In the genomic region with DNA sequence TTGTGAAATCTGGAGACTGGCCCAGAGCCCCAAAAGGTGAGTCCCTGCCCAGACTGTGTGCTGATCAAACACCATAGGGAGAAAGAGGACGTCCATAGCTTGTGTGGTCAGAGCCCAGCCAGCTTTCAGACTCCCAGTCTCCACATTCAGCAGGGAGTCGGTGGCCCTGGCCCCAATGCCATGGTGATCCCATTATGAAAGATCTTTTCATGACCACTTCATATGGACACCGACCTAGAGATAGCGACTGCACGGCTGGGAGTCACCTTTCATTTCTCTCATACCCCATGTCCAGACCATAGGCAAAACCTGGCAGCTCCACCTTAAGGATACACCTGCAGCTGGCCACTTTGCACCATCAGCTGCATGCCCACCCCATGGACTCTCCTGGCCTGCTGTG, we compare ENCODE assay signal across 1 cellular context.
TF ChIP-seq lines count a peak whose summit lies in the region.

No MANE protein-coding gene starts in this region.

TF ChIP-seq in K562, 482 proteins besides CTCF, POLR2A, EP300 and RAD21 (continued from another document):
- no peak for TF ChIP-seq FOXA1 (IDR thresholded peaks at IDR 0.05; ENCODE audit: borderline replicate concordance)
- TF ChIP-seq CAMTA2 (CRISPR knock-in tag; conservative IDR thresholded peaks at IDR 0.05): no peak
- 0 out of 2 replicates have a peak, but pooled peaks have one; percentile 24 for TF ChIP-seq ZNF589 (CRISPR knock-in tag; IDR thresholded peaks at IDR 0.05; ENCODE audit: low read depth)
- no peak for TF ChIP-seq ZNF232 (CRISPR knock-in tag; IDR thresholded peaks at IDR 0.05)
- no peak for TF ChIP-seq NR2C1 (IDR thresholded peaks at IDR 0.05)
- TF ChIP-seq NR2C1 (tag; IDR thresholded peaks at IDR 0.05): peak; percentile 28; the same call in 1 of the 2 replicates
- no peak for TF ChIP-seq FUS (optimal IDR thresholded peaks at IDR 0.05; ENCODE audit: low read depth, low read length)
- TF ChIP-seq POLR2AphosphoS2 (IDR thresholded peaks at IDR 0.05; ENCODE audit: low read length): no peak
- no peak for TF ChIP-seq ZNF76 (CRISPR knock-in tag; IDR thresholded peaks at IDR 0.05; ENCODE audit: borderline replicate concordance)
